Comparison of ENCODE assay signal across 1 cellular context in genomic region chr2:202375006-202375610, GRCh38.
TF ChIP-seq lines count a peak whose summit lies in the region.

No MANE protein-coding gene starts in this region.

TF ChIP-seq in GM12878, 131 proteins besides CTCF, POLR2A, EP300 and RAD21 (continued from another document):
- TF ChIP-seq IRF5 (IDR thresholded peaks at IDR 0.05; ENCODE audit: borderline replicate concordance) (no peak), SMARCA5 (IDR thresholded peaks at IDR 0.05) (0 out of 2 replicates have a peak, but pooled peaks have one; percentile 62), WRNIP1 (IDR thresholded peaks at IDR 0.05; ENCODE audit: borderline replicate concordance, low read depth, low read length) (no peak), JUND (IDR thresholded peaks at IDR 0.05; ENCODE audit: low read depth, low read length) (no peak), PAX5 (IDR thresholded peaks at IDR 0.05; ENCODE audit: borderline replicate concordance, low read depth, low read length) (peak; percentile 27; the same call in 1 of the 2 replicates), MYC (IDR thresholded peaks at IDR 0.05; ENCODE audit: insufficient read depth, insufficient read length, insufficient replicate concordance, low read length, severe bottlenecking) (no peak), LARP7 (IDR thresholded peaks at IDR 0.05) (no peak), CHD1 (IDR thresholded peaks at IDR 0.05; ENCODE audit: low read depth, low read length) (no peak), DPF2 (IDR thresholded peaks at IDR 0.05) (0 out of 2 replicates have a peak, but pooled peaks have one; percentile 7), EGR1 (IDR thresholded peaks at IDR 0.05; ENCODE audit: borderline replicate concordance in 1 of 2, low read depth in 2 of 2, low read length in 2 of 2) (peak in 1 of 2 experiments; percentile 45; a peak in 1 of 3 replicates), ASH2L (IDR thresholded peaks at IDR 0.05; ENCODE audit: borderline replicate concordance, low read depth) (no peak), SRF (IDR thresholded peaks at IDR 0.05; ENCODE audit: low read depth in 2 of 2, low read length in 2 of 2) (no peak), CBX5 (IDR thresholded peaks at IDR 0.05; ENCODE audit: low read depth) (no peak), RUNX3 (IDR thresholded peaks at IDR 0.05; ENCODE audit: low read length) (peak; percentile 54), MXI1 (IDR thresholded peaks at IDR 0.05; ENCODE audit: low read depth, low read length) (no peak), HDGF (IDR thresholded peaks at IDR 0.05) (no peak), SUZ12 (IDR thresholded peaks at IDR 0.05; ENCODE audit: unreplicated experiment) (no peak), E2F8 (IDR thresholded peaks at IDR 0.05; ENCODE audit: low read depth, partially characterized antibody) (no peak), ZNF207 (IDR thresholded peaks at IDR 0.05; ENCODE audit: borderline replicate concordance) (no peak), POU2F2 (IDR thresholded peaks at IDR 0.05; ENCODE audit: borderline replicate concordance, low read depth, low read length) (no peak), IKZF1 (conservative IDR thresholded peaks at IDR 0.05) (peak; percentile 13; the same call in 1 of the 2 replicates), HDAC2 (IDR thresholded peaks at IDR 0.05) (no peak), TCF3 (IDR thresholded peaks at IDR 0.05; ENCODE audit: borderline replicate concordance, insufficient read depth, low read depth, low read length) (no peak), ZNF217 (IDR thresholded peaks at IDR 0.05) (no peak), MAX (IDR thresholded peaks at IDR 0.05; ENCODE audit: low read depth, low read length) (no peak), YBX1 (IDR thresholded peaks at IDR 0.05) (no peak), HSF1 (IDR thresholded peaks at IDR 0.05; ENCODE audit: low read depth, low read length) (no peak), NFXL1 (IDR thresholded peaks at IDR 0.05; ENCODE audit: borderline replicate concordance) (no peak), PBX3 (IDR thresholded peaks at IDR 0.05; ENCODE audit: insufficient replicate concordance, low read depth, low read length) (no peak), BHLHE40 (IDR thresholded peaks at IDR 0.05; ENCODE audit: borderline replicate concordance in 1 of 2, low read depth in 2 of 2, low read length in 1 of 2) (peak; percentile 5 to 32; a peak in 1 of 4 replicates), MTA3 (IDR thresholded peaks at IDR 0.05; ENCODE audit: borderline replicate concordance, low read length) (no peak), CUX1 (IDR thresholded peaks at IDR 0.05; ENCODE audit: insufficient replicate concordance, low read depth, low read length) (no peak), MTA2 (IDR thresholded peaks at IDR 0.05; ENCODE audit: low read depth) (peak; percentile 12; the same call in 1 of the 2 replicates), PML (IDR thresholded peaks at IDR 0.05; ENCODE audit: low read length) (peak; percentile 42; the same call in 1 of the 2 replicates), CEBPB (IDR thresholded peaks at IDR 0.05; ENCODE audit: borderline replicate concordance in 1 of 2, low read depth in 2 of 2, low read length in 2 of 2) (no peak), NR2F1 (conservative IDR thresholded peaks at IDR 0.05) (no peak; the same call in 1 of the 2 replicates), CHD4 (IDR thresholded peaks at IDR 0.05) (no peak)
